11 cellular contexts compared by ENCODE assay signal in the genomic region with DNA sequence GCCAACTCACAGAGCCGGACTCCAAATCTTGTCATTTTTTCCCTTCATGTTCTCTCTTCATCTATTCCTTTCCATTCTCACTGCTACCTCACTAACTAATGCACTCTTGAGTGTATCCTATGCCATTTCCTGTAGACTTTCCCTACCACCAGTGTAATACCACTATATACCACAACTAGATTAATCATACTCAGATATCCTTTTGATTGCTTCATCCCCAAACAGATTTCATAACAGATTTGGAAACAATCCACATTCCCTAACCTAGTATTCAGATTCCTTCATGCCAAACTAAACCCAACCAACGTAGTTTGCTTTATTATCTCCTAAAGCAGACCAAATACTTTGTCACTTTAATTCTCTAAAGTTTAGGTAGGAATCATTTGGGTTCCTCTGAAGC. TPM values are rescaled to one million over a fixed set of nuclear protein-coding genes. Genes with fewer than 3 reads are reported as not detected.
A peak's percentile ranks its signal among the peaks of the same experiment; 100 is the strongest.
DNase-seq lines count a peak whose midpoint lies in the region; ATAC-seq and TF ChIP-seq lines count a peak whose summit lies in the region.
"Had no signal": no experiment of that assay in that cellular context is flagged by ENCODE, and none has a peak within 500 bp of the region (broad histone marks: within the 10 kb centered on the region; RNA-seq: fewer than 3 reads in every experiment).

No MANE protein-coding gene starts in this region.

- peak; percentile 92 for DNase-seq in GM04503 (ENCODE audit: low read depth)
- DNase-seq in SW480 (ENCODE audit: low spot score): peak; percentile 4
- DNase-seq in fibroblast of peridontal ligament (ENCODE audit: extremely low read depth): peak; percentile 99
- DNase-seq in sciatic nerve (ENCODE audit: low spot score): no peak
- DNase-seq in activated naive CD4-positive, alpha-beta T cell (lab: John Stamatoyannopoulos, UW): no peak
- no peak for DNase-seq in medulla oblongata (ENCODE audit: extremely low spot score)
- DNase-seq in natural killer cell: no peak
- DNase-seq: effector memory CD4-positive, alpha-beta T cell; NCI-H1436; SHP77 treated with DMSO at 0.1 percent for 48 hours had no signal

- intact Hi-C loops in sciatic nerve (cut with DNase I): no loop called here
- intact Hi-C loops in natural killer cell (cut with micrococcal nuclease): no loop called here

- ATAC-seq in sciatic nerve: peak; percentile 9
- no peak for ATAC-seq in GM19351 (IDR thresholded peaks at IDR 0.05; ENCODE audit: unreplicated experiment)
- no peak for ATAC-seq in natural killer cell

- peaks cover 5 to 8% of the 10 kb centered on the region in 2 donors for H3K4me1 Mint-ChIP-seq in natural killer cell

- H3K4me3 Mint-ChIP-seq in natural killer cell: no peak overlapping the region

- peaks cover 21 to 37% of the 10 kb centered on the region in 2 donors for H3K27me3 Mint-ChIP-seq in natural killer cell (ENCODE audit: low read depth in 2 of 2)

- no peak for TF ChIP-seq CTCF in natural killer cell (IDR thresholded peaks at IDR 0.05)

- no peaks in the 10 kb centered on the region for H3K36me3 Mint-ChIP-seq in natural killer cell

- no peak overlapping the region for H3K27ac Mint-ChIP-seq in natural killer cell

- peaks cover 3% of the 10 kb centered on the region in 2 donors for H3K9me3 Mint-ChIP-seq in natural killer cell

RNA-seq across cellular contexts. Expression of a gene that starts 2.6 kb away (rescaled TPM):
- total RNA-seq in sciatic nerve (37.2 TPM), natural killer cell (under 1 TPM in 2 of 3 donors, not detected in 1; 0.28 to 0.38 TPM)

Comparison
In these comparisons a context has a peak if more than half of its experiments do, and no peak if none do; other contexts are left out.
1. DNase-seq: peak in GM04503 (single experiment), SW480 (single experiment) and fibroblast of peridontal ligament (single experiment); none in sciatic nerve (single experiment), activated naive CD4-positive, alpha-beta T cell (0 of 4), medulla oblongata (single experiment) and natural killer cell (single experiment).
2. RNA of a gene that starts 2.6 kb away (total RNA-seq): 37.2 TPM in sciatic nerve (single experiment); 0.28 to 0.38 TPM in natural killer cell; every median in the first group is over 10 times any median in the second.